8 cellular contexts compared by ENCODE assay signal in genomic region chrX:3638280-3638873, GRCh38.
DNase-seq lines count a peak whose midpoint lies in the region; ATAC-seq and TF ChIP-seq lines count a peak whose summit lies in the region.

No MANE protein-coding gene starts in this region.

- POLR2A ChIA-PET in activated CD4-positive, alpha-beta memory T cell treated with anti-CD3 and anti-CD28 coated beads, Interleukin-2, amount 10 ng/mL, durations not matched to agents 7 days and 5 days (lab: Charles Lee): no interaction called here

- no peaks in the 10 kb centered on the region for H3K79me2 ChIP-seq in parathyroid adenoma

- peak; percentile 69 for ATAC-seq in GM21360 (IDR thresholded peaks at IDR 0.05; ENCODE audit: unreplicated experiment)

- DNase-seq in Daoy (ENCODE audit: low read depth): peak; percentile 27
- peak; percentile 12 for DNase-seq in NCI-H1694 treated with DMSO at 0.1 percent for 48 hours (lab: John Stamatoyannopoulos, UW)
- DNase-seq in activated CD4-positive, alpha-beta memory T cell treated with anti-CD3 and anti-CD28 coated beads, Interleukin-2, amount 10 ng/mL, durations not matched to agents 7 days and 5 days: peak; percentile 21
- DNase-seq in fibroblast of peridontal ligament (ENCODE audit: extremely low read depth): peak; percentile 64
- no peak for DNase-seq in OCI-M2 (lab: John Stamatoyannopoulos, UW; ENCODE audit: unreplicated experiment)
- no peak for DNase-seq in DMS153 (lab: John Stamatoyannopoulos, UW)

- H3K27me3 ChIP-seq in parathyroid adenoma (ENCODE audit: control insufficient read depth, insufficient read depth, low read length): no peaks in the 10 kb centered on the region

- H3K4me3 Mint-ChIP-seq in activated CD4-positive, alpha-beta memory T cell treated with anti-CD3 and anti-CD28 coated beads, Interleukin-2, amount 10 ng/mL, durations not matched to agents 7 days and 5 days: no peak overlapping the region

- H3K4me1 Mint-ChIP-seq in activated CD4-positive, alpha-beta memory T cell treated with anti-CD3 and anti-CD28 coated beads, Interleukin-2, amount 10 ng/mL, durations not matched to agents 7 days and 5 days: no peaks in the 10 kb centered on the region

- H2AFZ ChIP-seq in parathyroid adenoma: no peak overlapping the region

- H3K36me3 Mint-ChIP-seq in activated CD4-positive, alpha-beta memory T cell treated with anti-CD3 and anti-CD28 coated beads, Interleukin-2, amount 10 ng/mL, durations not matched to agents 7 days and 5 days (ENCODE audit: low read depth): peaks cover 29% of the 10 kb centered on the region

- H3K27ac Mint-ChIP-seq in activated CD4-positive, alpha-beta memory T cell treated with anti-CD3 and anti-CD28 coated beads, Interleukin-2, amount 10 ng/mL, durations not matched to agents 7 days and 5 days: no peak overlapping the region

- H3K27me3 Mint-ChIP-seq in activated CD4-positive, alpha-beta memory T cell treated with anti-CD3 and anti-CD28 coated beads, Interleukin-2, amount 10 ng/mL, durations not matched to agents 7 days and 5 days: no peaks in the 10 kb centered on the region

- no peak overlapping the region for H3K4me2 ChIP-seq in parathyroid adenoma (ENCODE audit: low read length)

- H3K27ac ChIP-seq in parathyroid adenoma: no peak overlapping the region

- TF ChIP-seq CTCF in parathyroid adenoma (IDR thresholded peaks at IDR 0.05): peak; percentile 40

- H3K9ac ChIP-seq in parathyroid adenoma: no peak overlapping the region

- no peaks in the 10 kb centered on the region for H3K9me3 ChIP-seq in parathyroid adenoma (ENCODE audit: control insufficient read depth, low read length)

- no peaks in the 10 kb centered on the region for H3K9me3 Mint-ChIP-seq in activated CD4-positive, alpha-beta memory T cell treated with anti-CD3 and anti-CD28 coated beads, Interleukin-2, amount 10 ng/mL, durations not matched to agents 7 days and 5 days

- H3K36me3 ChIP-seq in parathyroid adenoma (ENCODE audit: control insufficient read depth, insufficient read depth, low read length): no peaks in the 10 kb centered on the region

- H3K4me3 ChIP-seq in parathyroid adenoma (ENCODE audit: low read depth, low read length): no peak overlapping the region

- CTCF ChIA-PET in activated CD4-positive, alpha-beta memory T cell treated with anti-CD3 and anti-CD28 coated beads, Interleukin-2, amount 10 ng/mL, durations not matched to agents 7 days and 5 days (lab: Charles Lee): no interaction called here

- no peaks in the 10 kb centered on the region for H3K4me1 ChIP-seq in parathyroid adenoma

Comparison
In these comparisons a context has a peak if more than half of its experiments do, and no peak if none do; other contexts are left out.
1. DNase-seq: peak in Daoy (single experiment), NCI-H1694 treated with DMSO at 0.1 percent for 48 hours (single experiment), activated CD4-positive, alpha-beta memory T cell treated with anti-CD3 and anti-CD28 coated beads, Interleukin-2, amount 10 ng/mL, durations not matched to agents 7 days and 5 days (single experiment) and fibroblast of peridontal ligament (single experiment); none in OCI-M2 (single experiment) and DMS153 (single experiment).